ENCODE assay signal across 1 cellular context in the genomic region with DNA sequence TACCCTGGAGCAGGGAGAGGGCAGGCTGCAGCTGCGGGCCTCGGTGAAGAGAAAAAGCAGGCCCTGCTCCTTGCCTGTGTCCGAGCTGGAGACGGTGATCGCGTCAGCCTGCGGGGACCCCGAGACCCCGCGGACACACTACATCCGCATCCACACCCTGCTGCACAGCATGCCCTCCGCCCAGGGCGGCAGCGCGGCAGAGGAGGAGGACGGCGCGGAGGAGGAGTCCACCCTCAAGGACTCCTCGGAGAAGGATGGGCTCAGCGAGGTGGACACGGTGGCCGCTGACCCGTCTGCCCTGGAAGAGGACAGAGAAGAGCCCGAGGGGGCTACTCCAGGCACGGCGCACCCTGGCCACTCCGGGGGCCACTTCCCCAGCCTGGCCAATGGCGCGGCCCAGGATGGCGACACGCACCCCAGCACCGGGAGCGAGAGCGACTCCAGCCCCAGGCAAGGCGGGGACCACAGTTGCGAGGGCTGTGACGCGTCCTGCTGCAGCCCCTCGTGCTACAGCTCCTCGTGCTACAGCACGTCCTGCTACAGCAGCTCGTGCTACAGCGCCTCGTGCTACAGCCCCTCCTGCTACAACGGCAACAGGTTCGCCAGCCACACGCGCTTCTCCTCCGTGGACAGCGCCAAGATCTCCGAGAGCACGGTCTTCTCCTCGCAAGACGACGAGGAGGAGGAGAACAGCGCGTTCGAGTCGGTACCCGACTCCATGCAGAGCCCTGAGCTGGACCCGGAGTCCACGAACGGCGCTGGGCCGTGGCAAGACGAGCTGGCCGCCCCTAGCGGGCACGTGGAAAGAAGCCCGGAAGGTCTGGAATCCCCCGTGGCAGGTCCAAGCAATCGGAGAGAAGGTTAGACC.
TF ChIP-seq lines count a peak whose summit lies in the region.

No MANE protein-coding gene starts in this region.

TF ChIP-seq in K562, 482 proteins besides CTCF, POLR2A, EP300 and RAD21 (continued from another document and continues in another):
- TF ChIP-seq, protein P1, sequence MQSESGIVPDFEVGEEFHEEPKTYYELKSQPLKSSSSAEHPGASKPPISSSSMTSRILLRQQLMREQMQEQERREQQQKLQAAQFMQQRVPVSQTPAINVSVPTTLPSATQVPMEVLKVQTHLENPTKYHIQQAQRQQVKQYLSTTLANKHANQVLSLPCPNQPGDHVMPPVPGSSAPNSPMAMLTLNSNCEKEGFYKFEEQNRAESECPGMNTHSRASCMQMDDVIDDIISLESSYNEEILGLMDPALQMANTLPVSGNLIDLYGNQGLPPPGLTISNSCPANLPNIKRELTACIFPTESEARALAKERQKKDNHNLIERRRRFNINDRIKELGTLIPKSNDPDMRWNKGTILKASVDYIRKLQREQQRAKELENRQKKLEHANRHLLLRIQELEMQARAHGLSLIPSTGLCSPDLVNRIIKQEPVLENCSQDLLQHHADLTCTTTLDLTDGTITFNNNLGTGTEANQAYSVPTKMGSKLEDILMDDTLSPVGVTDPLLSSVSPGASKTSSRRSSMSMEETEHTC (IDR thresholded peaks at IDR 0.05), result no peak
- TF ChIP-seq, protein P2, sequence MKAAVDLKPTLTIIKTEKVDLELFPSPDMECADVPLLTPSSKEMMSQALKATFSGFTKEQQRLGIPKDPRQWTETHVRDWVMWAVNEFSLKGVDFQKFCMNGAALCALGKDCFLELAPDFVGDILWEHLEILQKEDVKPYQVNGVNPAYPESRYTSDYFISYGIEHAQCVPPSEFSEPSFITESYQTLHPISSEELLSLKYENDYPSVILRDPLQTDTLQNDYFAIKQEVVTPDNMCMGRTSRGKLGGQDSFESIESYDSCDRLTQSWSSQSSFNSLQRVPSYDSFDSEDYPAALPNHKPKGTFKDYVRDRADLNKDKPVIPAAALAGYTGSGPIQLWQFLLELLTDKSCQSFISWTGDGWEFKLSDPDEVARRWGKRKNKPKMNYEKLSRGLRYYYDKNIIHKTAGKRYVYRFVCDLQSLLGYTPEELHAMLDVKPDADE (conservative IDR thresholded peaks at IDR 0.05; ENCODE audit: control insufficient read depth, low read depth, low read length), result no peak
- no peak for TF ChIP-seq FOS (IDR thresholded peaks at IDR 0.05; ENCODE audit: extremely low read depth, insufficient read length)
- TF ChIP-seq, protein P3, sequence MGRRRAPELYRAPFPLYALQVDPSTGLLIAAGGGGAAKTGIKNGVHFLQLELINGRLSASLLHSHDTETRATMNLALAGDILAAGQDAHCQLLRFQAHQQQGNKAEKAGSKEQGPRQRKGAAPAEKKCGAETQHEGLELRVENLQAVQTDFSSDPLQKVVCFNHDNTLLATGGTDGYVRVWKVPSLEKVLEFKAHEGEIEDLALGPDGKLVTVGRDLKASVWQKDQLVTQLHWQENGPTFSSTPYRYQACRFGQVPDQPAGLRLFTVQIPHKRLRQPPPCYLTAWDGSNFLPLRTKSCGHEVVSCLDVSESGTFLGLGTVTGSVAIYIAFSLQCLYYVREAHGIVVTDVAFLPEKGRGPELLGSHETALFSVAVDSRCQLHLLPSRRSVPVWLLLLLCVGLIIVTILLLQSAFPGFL (CRISPR knock-in tag; IDR thresholded peaks at IDR 0.05), result no peak
- TF ChIP-seq, protein P4, sequence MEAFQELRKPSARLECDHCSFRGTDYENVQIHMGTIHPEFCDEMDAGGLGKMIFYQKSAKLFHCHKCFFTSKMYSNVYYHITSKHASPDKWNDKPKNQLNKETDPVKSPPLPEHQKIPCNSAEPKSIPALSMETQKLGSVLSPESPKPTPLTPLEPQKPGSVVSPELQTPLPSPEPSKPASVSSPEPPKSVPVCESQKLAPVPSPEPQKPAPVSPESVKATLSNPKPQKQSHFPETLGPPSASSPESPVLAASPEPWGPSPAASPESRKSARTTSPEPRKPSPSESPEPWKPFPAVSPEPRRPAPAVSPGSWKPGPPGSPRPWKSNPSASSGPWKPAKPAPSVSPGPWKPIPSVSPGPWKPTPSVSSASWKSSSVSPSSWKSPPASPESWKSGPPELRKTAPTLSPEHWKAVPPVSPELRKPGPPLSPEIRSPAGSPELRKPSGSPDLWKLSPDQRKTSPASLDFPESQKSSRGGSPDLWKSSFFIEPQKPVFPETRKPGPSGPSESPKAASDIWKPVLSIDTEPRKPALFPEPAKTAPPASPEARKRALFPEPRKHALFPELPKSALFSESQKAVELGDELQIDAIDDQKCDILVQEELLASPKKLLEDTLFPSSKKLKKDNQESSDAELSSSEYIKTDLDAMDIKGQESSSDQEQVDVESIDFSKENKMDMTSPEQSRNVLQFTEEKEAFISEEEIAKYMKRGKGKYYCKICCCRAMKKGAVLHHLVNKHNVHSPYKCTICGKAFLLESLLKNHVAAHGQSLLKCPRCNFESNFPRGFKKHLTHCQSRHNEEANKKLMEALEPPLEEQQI (IDR thresholded peaks at IDR 0.05), result no peak
- TF ChIP-seq, protein P5, sequence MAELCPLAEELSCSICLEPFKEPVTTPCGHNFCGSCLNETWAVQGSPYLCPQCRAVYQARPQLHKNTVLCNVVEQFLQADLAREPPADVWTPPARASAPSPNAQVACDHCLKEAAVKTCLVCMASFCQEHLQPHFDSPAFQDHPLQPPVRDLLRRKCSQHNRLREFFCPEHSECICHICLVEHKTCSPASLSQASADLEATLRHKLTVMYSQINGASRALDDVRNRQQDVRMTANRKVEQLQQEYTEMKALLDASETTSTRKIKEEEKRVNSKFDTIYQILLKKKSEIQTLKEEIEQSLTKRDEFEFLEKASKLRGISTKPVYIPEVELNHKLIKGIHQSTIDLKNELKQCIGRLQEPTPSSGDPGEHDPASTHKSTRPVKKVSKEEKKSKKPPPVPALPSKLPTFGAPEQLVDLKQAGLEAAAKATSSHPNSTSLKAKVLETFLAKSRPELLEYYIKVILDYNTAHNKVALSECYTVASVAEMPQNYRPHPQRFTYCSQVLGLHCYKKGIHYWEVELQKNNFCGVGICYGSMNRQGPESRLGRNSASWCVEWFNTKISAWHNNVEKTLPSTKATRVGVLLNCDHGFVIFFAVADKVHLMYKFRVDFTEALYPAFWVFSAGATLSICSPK (IDR thresholded peaks at IDR 0.05; ENCODE audit: borderline replicate concordance), result no peak
- no peak for TF ChIP-seq FOXJ3 (CRISPR knock-in tag; IDR thresholded peaks at IDR 0.05)
- no peak for TF ChIP-seq CHD1 (IDR thresholded peaks at IDR 0.05; ENCODE audit: low read length)
- no peak for TF ChIP-seq U2AF1 (optimal IDR thresholded peaks at IDR 0.05; ENCODE audit: low read depth, low read length)
- TF ChIP-seq ZKSCAN1 (IDR thresholded peaks at IDR 0.05; ENCODE audit: low read depth, low read length), result no peak
- no peak for TF ChIP-seq ZNF778 (CRISPR knock-in tag; IDR thresholded peaks at IDR 0.05)
- TF ChIP-seq, protein P6, sequence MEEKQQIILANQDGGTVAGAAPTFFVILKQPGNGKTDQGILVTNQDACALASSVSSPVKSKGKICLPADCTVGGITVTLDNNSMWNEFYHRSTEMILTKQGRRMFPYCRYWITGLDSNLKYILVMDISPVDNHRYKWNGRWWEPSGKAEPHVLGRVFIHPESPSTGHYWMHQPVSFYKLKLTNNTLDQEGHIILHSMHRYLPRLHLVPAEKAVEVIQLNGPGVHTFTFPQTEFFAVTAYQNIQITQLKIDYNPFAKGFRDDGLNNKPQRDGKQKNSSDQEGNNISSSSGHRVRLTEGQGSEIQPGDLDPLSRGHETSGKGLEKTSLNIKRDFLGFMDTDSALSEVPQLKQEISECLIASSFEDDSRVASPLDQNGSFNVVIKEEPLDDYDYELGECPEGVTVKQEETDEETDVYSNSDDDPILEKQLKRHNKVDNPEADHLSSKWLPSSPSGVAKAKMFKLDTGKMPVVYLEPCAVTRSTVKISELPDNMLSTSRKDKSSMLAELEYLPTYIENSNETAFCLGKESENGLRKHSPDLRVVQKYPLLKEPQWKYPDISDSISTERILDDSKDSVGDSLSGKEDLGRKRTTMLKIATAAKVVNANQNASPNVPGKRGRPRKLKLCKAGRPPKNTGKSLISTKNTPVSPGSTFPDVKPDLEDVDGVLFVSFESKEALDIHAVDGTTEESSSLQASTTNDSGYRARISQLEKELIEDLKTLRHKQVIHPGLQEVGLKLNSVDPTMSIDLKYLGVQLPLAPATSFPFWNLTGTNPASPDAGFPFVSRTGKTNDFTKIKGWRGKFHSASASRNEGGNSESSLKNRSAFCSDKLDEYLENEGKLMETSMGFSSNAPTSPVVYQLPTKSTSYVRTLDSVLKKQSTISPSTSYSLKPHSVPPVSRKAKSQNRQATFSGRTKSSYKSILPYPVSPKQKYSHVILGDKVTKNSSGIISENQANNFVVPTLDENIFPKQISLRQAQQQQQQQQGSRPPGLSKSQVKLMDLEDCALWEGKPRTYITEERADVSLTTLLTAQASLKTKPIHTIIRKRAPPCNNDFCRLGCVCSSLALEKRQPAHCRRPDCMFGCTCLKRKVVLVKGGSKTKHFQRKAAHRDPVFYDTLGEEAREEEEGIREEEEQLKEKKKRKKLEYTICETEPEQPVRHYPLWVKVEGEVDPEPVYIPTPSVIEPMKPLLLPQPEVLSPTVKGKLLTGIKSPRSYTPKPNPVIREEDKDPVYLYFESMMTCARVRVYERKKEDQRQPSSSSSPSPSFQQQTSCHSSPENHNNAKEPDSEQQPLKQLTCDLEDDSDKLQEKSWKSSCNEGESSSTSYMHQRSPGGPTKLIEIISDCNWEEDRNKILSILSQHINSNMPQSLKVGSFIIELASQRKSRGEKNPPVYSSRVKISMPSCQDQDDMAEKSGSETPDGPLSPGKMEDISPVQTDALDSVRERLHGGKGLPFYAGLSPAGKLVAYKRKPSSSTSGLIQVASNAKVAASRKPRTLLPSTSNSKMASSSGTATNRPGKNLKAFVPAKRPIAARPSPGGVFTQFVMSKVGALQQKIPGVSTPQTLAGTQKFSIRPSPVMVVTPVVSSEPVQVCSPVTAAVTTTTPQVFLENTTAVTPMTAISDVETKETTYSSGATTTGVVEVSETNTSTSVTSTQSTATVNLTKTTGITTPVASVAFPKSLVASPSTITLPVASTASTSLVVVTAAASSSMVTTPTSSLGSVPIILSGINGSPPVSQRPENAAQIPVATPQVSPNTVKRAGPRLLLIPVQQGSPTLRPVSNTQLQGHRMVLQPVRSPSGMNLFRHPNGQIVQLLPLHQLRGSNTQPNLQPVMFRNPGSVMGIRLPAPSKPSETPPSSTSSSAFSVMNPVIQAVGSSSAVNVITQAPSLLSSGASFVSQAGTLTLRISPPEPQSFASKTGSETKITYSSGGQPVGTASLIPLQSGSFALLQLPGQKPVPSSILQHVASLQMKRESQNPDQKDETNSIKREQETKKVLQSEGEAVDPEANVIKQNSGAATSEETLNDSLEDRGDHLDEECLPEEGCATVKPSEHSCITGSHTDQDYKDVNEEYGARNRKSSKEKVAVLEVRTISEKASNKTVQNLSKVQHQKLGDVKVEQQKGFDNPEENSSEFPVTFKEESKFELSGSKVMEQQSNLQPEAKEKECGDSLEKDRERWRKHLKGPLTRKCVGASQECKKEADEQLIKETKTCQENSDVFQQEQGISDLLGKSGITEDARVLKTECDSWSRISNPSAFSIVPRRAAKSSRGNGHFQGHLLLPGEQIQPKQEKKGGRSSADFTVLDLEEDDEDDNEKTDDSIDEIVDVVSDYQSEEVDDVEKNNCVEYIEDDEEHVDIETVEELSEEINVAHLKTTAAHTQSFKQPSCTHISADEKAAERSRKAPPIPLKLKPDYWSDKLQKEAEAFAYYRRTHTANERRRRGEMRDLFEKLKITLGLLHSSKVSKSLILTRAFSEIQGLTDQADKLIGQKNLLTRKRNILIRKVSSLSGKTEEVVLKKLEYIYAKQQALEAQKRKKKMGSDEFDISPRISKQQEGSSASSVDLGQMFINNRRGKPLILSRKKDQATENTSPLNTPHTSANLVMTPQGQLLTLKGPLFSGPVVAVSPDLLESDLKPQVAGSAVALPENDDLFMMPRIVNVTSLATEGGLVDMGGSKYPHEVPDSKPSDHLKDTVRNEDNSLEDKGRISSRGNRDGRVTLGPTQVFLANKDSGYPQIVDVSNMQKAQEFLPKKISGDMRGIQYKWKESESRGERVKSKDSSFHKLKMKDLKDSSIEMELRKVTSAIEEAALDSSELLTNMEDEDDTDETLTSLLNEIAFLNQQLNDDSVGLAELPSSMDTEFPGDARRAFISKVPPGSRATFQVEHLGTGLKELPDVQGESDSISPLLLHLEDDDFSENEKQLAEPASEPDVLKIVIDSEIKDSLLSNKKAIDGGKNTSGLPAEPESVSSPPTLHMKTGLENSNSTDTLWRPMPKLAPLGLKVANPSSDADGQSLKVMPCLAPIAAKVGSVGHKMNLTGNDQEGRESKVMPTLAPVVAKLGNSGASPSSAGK (IDR thresholded peaks at IDR 0.05), result peak; percentile 68
- no peak for TF ChIP-seq CREM (IDR thresholded peaks at IDR 0.05; ENCODE audit: low read depth)
- TF ChIP-seq, protein P7, sequence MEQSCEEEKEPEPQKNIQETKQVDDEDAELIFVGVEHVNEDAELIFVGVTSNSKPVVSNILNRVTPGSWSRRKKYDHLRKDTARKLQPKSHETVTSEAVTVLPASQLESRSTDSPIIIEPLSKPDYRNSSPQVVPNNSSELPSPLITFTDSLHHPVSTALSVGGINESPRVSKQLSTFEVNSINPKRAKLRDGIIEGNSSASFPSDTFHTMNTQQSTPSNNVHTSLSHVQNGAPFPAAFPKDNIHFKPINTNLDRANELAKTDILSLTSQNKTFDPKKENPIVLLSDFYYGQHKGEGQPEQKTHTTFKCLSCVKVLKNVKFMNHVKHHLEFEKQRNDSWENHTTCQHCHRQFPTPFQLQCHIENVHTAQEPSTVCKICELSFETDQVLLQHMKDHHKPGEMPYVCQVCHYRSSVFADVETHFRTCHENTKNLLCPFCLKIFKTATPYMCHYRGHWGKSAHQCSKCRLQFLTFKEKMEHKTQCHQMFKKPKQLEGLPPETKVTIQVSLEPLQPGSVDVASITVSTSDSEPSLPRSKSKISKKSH (CRISPR knock-in tag; IDR thresholded peaks at IDR 0.05), result no peak
- no peak for TF ChIP-seq ZNF24 (IDR thresholded peaks at IDR 0.05)
- no peak for TF ChIP-seq SRSF7 (optimal IDR thresholded peaks at IDR 0.05; ENCODE audit: low read depth, low read length)
- TF ChIP-seq TEAD4 (IDR thresholded peaks at IDR 0.05; ENCODE audit: low read length), result no peak
- 0 out of 2 replicates have a peak, but pooled peaks have one; percentile 26 for TF ChIP-seq TEAD4 (CRISPR knock-in tag; IDR thresholded peaks at IDR 0.05; ENCODE audit: borderline replicate concordance)
- no peak for TF ChIP-seq ZSCAN32 (CRISPR knock-in tag; IDR thresholded peaks at IDR 0.05)
- no peak for TF ChIP-seq YY1 (IDR thresholded peaks at IDR 0.05; ENCODE audit: borderline replicate concordance in 1 of 3, control insufficient read depth in 1 of 3, extremely low read depth in 1 of 3, insufficient read depth in 3 of 3, insufficient read length in 1 of 3, insufficient replicate concordance in 2 of 3, low read depth in 1 of 3, low read length in 2 of 3)
- TF ChIP-seq WHSC1 (IDR thresholded peaks at IDR 0.05; ENCODE audit: low read length), result no peak
- no peak for TF ChIP-seq KLF1 (tag; IDR thresholded peaks at IDR 0.05)
- no peak for TF ChIP-seq MAZ (CRISPR knock-in tag; conservative IDR thresholded peaks at IDR 0.05 in 1 of 2, IDR thresholded peaks at IDR 0.05 in 1 of 2)
- TF ChIP-seq L3MBTL2 (IDR thresholded peaks at IDR 0.05), result peak; percentile 72; the same call in 1 of the 2 replicates
- TF ChIP-seq, protein P8, sequence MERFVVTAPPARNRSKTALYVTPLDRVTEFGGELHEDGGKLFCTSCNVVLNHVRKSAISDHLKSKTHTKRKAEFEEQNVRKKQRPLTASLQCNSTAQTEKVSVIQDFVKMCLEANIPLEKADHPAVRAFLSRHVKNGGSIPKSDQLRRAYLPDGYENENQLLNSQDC (CRISPR knock-in tag; IDR thresholded peaks at IDR 0.05), result no peak
- TF ChIP-seq, protein P9, sequence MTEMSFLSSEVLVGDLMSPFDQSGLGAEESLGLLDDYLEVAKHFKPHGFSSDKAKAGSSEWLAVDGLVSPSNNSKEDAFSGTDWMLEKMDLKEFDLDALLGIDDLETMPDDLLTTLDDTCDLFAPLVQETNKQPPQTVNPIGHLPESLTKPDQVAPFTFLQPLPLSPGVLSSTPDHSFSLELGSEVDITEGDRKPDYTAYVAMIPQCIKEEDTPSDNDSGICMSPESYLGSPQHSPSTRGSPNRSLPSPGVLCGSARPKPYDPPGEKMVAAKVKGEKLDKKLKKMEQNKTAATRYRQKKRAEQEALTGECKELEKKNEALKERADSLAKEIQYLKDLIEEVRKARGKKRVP (CRISPR knock-in tag; IDR thresholded peaks at IDR 0.05), result no peak
